20 cellular contexts compared by ENCODE assay signal in genomic region chr5:180862645-180863044, GRCh38. TPM values are rescaled to one million over a fixed set of nuclear protein-coding genes. Genes with fewer than 3 reads are reported as not detected.
DNase-seq lines count a peak whose midpoint lies in the region; ATAC-seq and TF ChIP-seq lines count a peak whose summit lies in the region.
"Had no signal": no experiment of that assay in that cellular context is flagged by ENCODE, and none has a peak within 500 bp of the region (broad histone marks: within the 10 kb centered on the region; RNA-seq: fewer than 3 reads in every experiment).

No MANE protein-coding gene starts in this region.

- no peak overlapping the region for H4K8ac ChIP-seq in neuronal stem cell (ENCODE audit: low read depth, low read length)

- no peak overlapping the region for H3K4me3 ChIP-seq in DND-41 (ENCODE audit: low read depth in 1 of 2, low read length in 2 of 2)
- H3K4me3 ChIP-seq in neuronal stem cell (ENCODE audit: low read length in 2 of 2) = no peak overlapping the region

- no peaks in the 10 kb centered on the region for H3K36me3 Mint-ChIP-seq in glutamatergic neuron (ENCODE audit: unreplicated experiment)

- H3K4me1 ChIP-seq in DND-41 (ENCODE audit: insufficient read depth, low read length) = peaks cover 29% of the 10 kb centered on the region
- H3K4me1 ChIP-seq in neuronal stem cell (ENCODE audit: control insufficient read depth in 2 of 2, insufficient read depth in 1 of 2, low read depth in 1 of 2, low read length in 2 of 2) = peaks cover 2 to 7% of the 10 kb centered on the region in 2 donors

- peaks cover 4% of the 10 kb centered on the region for H3K4me1 Mint-ChIP-seq in glutamatergic neuron (ENCODE audit: low read depth, unreplicated experiment)

- no peaks in the 10 kb centered on the region for H4K20me1 ChIP-seq in DND-41 (ENCODE audit: insufficient read depth, low read length)

- ATAC-seq in DND-41 (ENCODE audit: insufficient read depth, low read depth) (no peak), HG03139 (IDR thresholded peaks at IDR 0.05; ENCODE audit: unreplicated experiment) (no peak), GM21447 (IDR thresholded peaks at IDR 0.05; ENCODE audit: unreplicated experiment) (no peak)
- ATAC-seq: activated CD4-positive, alpha-beta T cell treated with anti-CD3 and anti-CD28 coated beads for 36 hours; heart left ventricle; lower lobe of right lung; SK-N-SH treated with all-trans-retinoic acid at 6 μM for 48 hours had no signal

- H3K9me3 Mint-ChIP-seq in glutamatergic neuron (ENCODE audit: unreplicated experiment) = no peaks in the 10 kb centered on the region

- no peak overlapping the region for H4K91ac ChIP-seq in neuronal stem cell (ENCODE audit: low read depth, low read length, poor library complexity)

- peak overlapping the region; percentile 30; the same call in 1 of the 2 replicates for H2AFZ ChIP-seq in DND-41 (ENCODE audit: low read depth, low read length)
- peak overlapping the region; percentile 38 for H2AFZ ChIP-seq in neuronal stem cell (ENCODE audit: low read length)

- H3K79me2 ChIP-seq in DND-41 (ENCODE audit: insufficient read depth, low read length) = peaks cover 33% of the 10 kb centered on the region

- H2BK12ac ChIP-seq in neuronal stem cell (ENCODE audit: low read length) = no peak overlapping the region

- no peak overlapping the region for H2BK15ac ChIP-seq in neuronal stem cell (ENCODE audit: low read length)

- H2BK5ac ChIP-seq in neuronal stem cell (ENCODE audit: low read length) = no peak overlapping the region

- no peak overlapping the region for H3K9ac ChIP-seq in DND-41 (ENCODE audit: low read depth, low read length)
- H3K9ac ChIP-seq in neuronal stem cell (ENCODE audit: low read depth, low read length, poor library complexity) = no peak overlapping the region

- no peak overlapping the region for H3K14ac ChIP-seq in neuronal stem cell (ENCODE audit: low read length)

- peaks cover 3% of the 10 kb centered on the region for H3K27me3 Mint-ChIP-seq in glutamatergic neuron (ENCODE audit: unreplicated experiment)

- no peaks in the 10 kb centered on the region for H3K79me1 ChIP-seq in neuronal stem cell (ENCODE audit: low read depth, low read length)

- H2BK120ac ChIP-seq in neuronal stem cell (ENCODE audit: low read depth, low read length) = no peak overlapping the region

- DNase-seq in DND-41 = no peak
- peak; percentile 13 for DNase-seq in NCI-H69 (lab: John Stamatoyannopoulos, UW)
- no peak for DNase-seq in glutamatergic neuron
- no peak for DNase-seq in neuronal stem cell (ENCODE audit: low spot score)
- no peak for DNase-seq in occipital lobe (lab: John Stamatoyannopoulos, UW)
- DNase-seq in GF-D8 (lab: John Stamatoyannopoulos, UW) = no peak
- DNase-seq: activated CD4-positive, alpha-beta T cell treated with anti-CD3 and anti-CD28 coated beads for 36 hours; activated gamma-delta T cell; AML-193; anterior cingulate cortex; heart left ventricle; lower lobe of right lung; NCI-H2029 treated with DMSO at 0.1 percent for 48 hours; stimulated activated CD4-positive, alpha-beta T cell treated with anti-CD3 and anti-CD28 coated beads, Interleukin-4, amount 100 ng/mL, for 4 hours had no signal

- H3K9me3 ChIP-seq in DND-41 (ENCODE audit: insufficient read depth, low read length, severe bottlenecking) (no peaks in the 10 kb centered on the region), neuronal stem cell (replicated peaks in 1 of 2; ENCODE audit: control insufficient read depth in 2 of 2, insufficient read depth in 1 of 2, low read depth in 1 of 2, low read length in 2 of 2) (no peaks in the 10 kb centered on the region)
- H3K9me3 ChIP-seq: heart left ventricle, lower lobe of right lung had no signal

- H3K27ac Mint-ChIP-seq in glutamatergic neuron (ENCODE audit: unreplicated experiment) = no peak overlapping the region
- H3K27ac Mint-ChIP-seq: activated CD4-positive, alpha-beta T cell treated with anti-CD3 and anti-CD28 coated beads for 36 hours had no signal

- WGBS in neuronal stem cell (ENCODE audit: extremely low coverage in 2 of 2, insufficient read length in 2 of 2, insufficient replicate concordance in 1 of 2), 2 donors = no CpG with 5 or more reads among the region's 11 CpGs

- H3K27me3 ChIP-seq in DND-41 (ENCODE audit: insufficient read depth, low read length, poor library complexity) (peaks cover 7% of the 10 kb centered on the region), neuronal stem cell (ENCODE audit: control insufficient read depth in 3 of 3, insufficient read depth in 3 of 3, low read depth in 1 of 3, low read length in 3 of 3) (peaks cover 0 to 5% (median 0%) of the 10 kb centered on the region in 3 experiments)

- no peak overlapping the region for H2AK5ac ChIP-seq in neuronal stem cell (ENCODE audit: low read depth, low read length)

- no peak overlapping the region for H3K4me2 ChIP-seq in DND-41 (ENCODE audit: insufficient read depth, low read length)
- H3K4me2 ChIP-seq in neuronal stem cell (ENCODE audit: insufficient read depth, low read length, poor library complexity, severe bottlenecking) = no peak overlapping the region

- H3K18ac ChIP-seq in neuronal stem cell (ENCODE audit: low read length) = no peak overlapping the region

- TF ChIP-seq CTCF in DND-41 (IDR thresholded peaks at IDR 0.05; ENCODE audit: borderline replicate concordance, extremely low read depth, low read length, poor library complexity, severe bottlenecking) (no peak), glutamatergic neuron (IDR thresholded peaks at IDR 0.05; ENCODE audit: partially characterized antibody, unreplicated experiment) (no peak)

- no peak overlapping the region for H3K4ac ChIP-seq in neuronal stem cell (ENCODE audit: low read length)

- peaks cover 22% of the 10 kb centered on the region for H3K36me3 ChIP-seq in DND-41 (ENCODE audit: insufficient read depth, low read length)
- peaks cover 0 to 17% of the 10 kb centered on the region in 2 donors for H3K36me3 ChIP-seq in neuronal stem cell (replicated peaks in 1 of 2; ENCODE audit: control insufficient read depth in 2 of 2, insufficient read depth in 2 of 2, low read length in 2 of 2)
- H3K36me3 ChIP-seq: lower lobe of right lung had no signal

- H3K27ac ChIP-seq in DND-41 (ENCODE audit: low read length) (no peak overlapping the region), neuronal stem cell (replicated peaks; ENCODE audit: low read length) (no peak overlapping the region)
- H3K27ac ChIP-seq: HL-60 had no signal

- peak overlapping the region; percentile 25 for H3K4me3 Mint-ChIP-seq in glutamatergic neuron (ENCODE audit: unreplicated experiment)
- H3K4me3 Mint-ChIP-seq: activated CD4-positive, alpha-beta T cell treated with anti-CD3 and anti-CD28 coated beads for 36 hours had no signal

- no peak overlapping the region for H3K23ac ChIP-seq in neuronal stem cell (ENCODE audit: low read depth, low read length, poor library complexity)

RNA-seq across cellular contexts. Expression of gene ZFP62, which starts 1.6 kb away (rescaled TPM):
- 27.0 TPM for total RNA-seq in glutamatergic neuron (ENCODE audit: unreplicated experiment)
- 36.6 TPM for polyA plus RNA-seq in neuronal stem cell (2013, experiment 1 of 2)
- 36.1 TPM for polyA plus RNA-seq in neuronal stem cell (2013, experiment 2 of 2)
- 52.3 TPM for total RNA-seq in occipital lobe

RNA-seq across cellular contexts. Expression of gene BTNL8, which starts 36.3 kb away (rescaled TPM):
- total RNA-seq in glutamatergic neuron (ENCODE audit: unreplicated experiment) = not detected
- 0.26 TPM for polyA plus RNA-seq in neuronal stem cell (2013, experiment 1 of 2)
- polyA plus RNA-seq in neuronal stem cell (2013, experiment 2 of 2) = 0.26 TPM
- not detected for total RNA-seq in occipital lobe
- total RNA-seq: chondrocyte, smooth muscle cell had no signal
- polyA plus RNA-seq: smooth muscle cell had no signal
